ENCODE assay signal across 8 cellular contexts in the genomic region with DNA sequence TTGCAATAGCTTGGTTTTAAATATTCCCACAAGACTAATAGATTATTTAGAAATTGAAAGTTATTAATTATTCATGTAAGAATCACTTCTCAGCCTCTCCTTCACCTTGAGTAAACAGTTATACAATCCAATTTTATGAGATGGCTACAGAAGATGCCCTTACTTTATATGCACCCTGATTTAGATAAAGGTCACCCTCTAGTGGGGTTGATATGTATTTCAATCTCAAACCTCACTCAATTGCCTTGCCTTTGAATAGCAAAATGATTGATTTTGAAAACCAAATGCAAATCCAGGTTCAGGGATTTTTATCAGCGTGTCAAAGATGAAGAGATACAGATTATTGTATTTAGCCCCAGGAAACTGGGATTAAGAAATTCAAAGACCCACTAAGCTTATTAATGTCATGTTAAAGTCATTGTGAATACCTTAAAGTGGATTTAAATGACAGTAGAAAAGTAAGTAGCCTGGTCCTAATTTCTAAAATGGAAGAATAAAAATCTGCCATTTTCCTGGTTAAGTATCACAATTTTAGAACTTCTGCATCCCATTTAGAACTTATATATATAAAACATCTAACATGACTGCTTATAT.
A peak's percentile ranks its signal among the peaks of the same experiment; 100 is the strongest.
DNase-seq lines count a peak whose midpoint lies in the region; ATAC-seq and TF ChIP-seq lines count a peak whose summit lies in the region.

No MANE protein-coding gene starts in this region.

- TF ChIP-seq POLR2A in tibial nerve (IDR thresholded peaks at IDR 0.05) (no peak), ovary (IDR thresholded peaks at IDR 0.05) (no peak)

- TF ChIP-seq EP300 in tibial nerve (IDR thresholded peaks at IDR 0.05) (no peak), ovary (IDR thresholded peaks at IDR 0.05) (no peak)

- intact Hi-C loops in ovary (cut with DNase I) = no loop called here

- CTCF ChIA-PET in AG04449 (lab: Yijun Ruan, JAX) = interaction anchor here (0.7 to 9.8 kb wide), 30 partner anchors 9 to 834 kb away, joined by 3 to 122 read pairs (median 4); no protein-coding TSS in a partner anchor

- ATAC-seq in GM18498 (IDR thresholded peaks at IDR 0.05; ENCODE audit: unreplicated experiment) (peak; percentile 82), HG02798 (IDR thresholded peaks at IDR 0.05; ENCODE audit: poor library complexity, unreplicated experiment) (peak; percentile 81)

- WGBS in tibial nerve, 2 donors = 10 to 29% methylated on average over 1 of the region's 1 CpG
- WGBS in ovary, 3 donors = 10 to 15% (median 15%) methylated on average over 1 of the region's 1 CpG

- H3K27ac ChIP-seq in right atrium auricular region (no peak overlapping the region), tibial nerve (no peak overlapping the region), ovary (no peak overlapping the region)

- H3K9ac ChIP-seq in adipocyte (ENCODE audit: low read length) = no peak overlapping the region

- H3K27me3 ChIP-seq in adipocyte (replicated peaks; ENCODE audit: control insufficient read depth, insufficient read depth, low read length) (no peaks in the 10 kb centered on the region), right atrium auricular region (no peaks in the 10 kb centered on the region), tibial nerve (no peaks in the 10 kb centered on the region), ovary (no peaks in the 10 kb centered on the region)

- POLR2A ChIA-PET in AG04449 (lab: Yijun Ruan, JAX) = no interaction called here

- no peak for DNase-seq in AG04449 (ENCODE audit: low read depth, low spot score)
- peak; percentile 70 for DNase-seq in NCI-H146 (lab: John Stamatoyannopoulos, UW)
- peak; percentile 70 for DNase-seq in adipocyte (ENCODE audit: low read depth)
- no peak for DNase-seq in right atrium auricular region (ENCODE audit: low spot score)
- no peak for DNase-seq in tibial nerve (ENCODE audit: low spot score in 2 of 2)
- DNase-seq in ovary = no peak

- H3K9me3 ChIP-seq in adipocyte (ENCODE audit: control insufficient read depth, low read length) = no peaks in the 10 kb centered on the region
- no peaks in the 10 kb centered on the region for H3K9me3 ChIP-seq in right atrium auricular region
- H3K9me3 ChIP-seq in tibial nerve = no peaks in the 10 kb centered on the region
- no peaks in the 10 kb centered on the region for H3K9me3 ChIP-seq in ovary

- H3K36me3 ChIP-seq in adipocyte (ENCODE audit: control insufficient read depth, insufficient read depth, low read length, severe bottlenecking) (no peaks in the 10 kb centered on the region), right atrium auricular region (no peaks in the 10 kb centered on the region), tibial nerve (no peaks in the 10 kb centered on the region), ovary (no peaks in the 10 kb centered on the region)

- TF ChIP-seq CTCF in AG04449 (IDR thresholded peaks at IDR 0.05; ENCODE audit: insufficient read depth, low read length, missing control alignments) = peak; percentile 41
- peak; percentile 26 to 63 for TF ChIP-seq CTCF in right atrium auricular region (IDR thresholded peaks at IDR 0.05)
- peak in 4 of 5 experiments; percentile 27 to 63 (median 48) for TF ChIP-seq CTCF in tibial nerve (IDR thresholded peaks at IDR 0.05)
- TF ChIP-seq CTCF in ovary (IDR thresholded peaks at IDR 0.05) = peak in 1 of 3 donors; percentile 38

- no peak overlapping the region for H3K4me3 ChIP-seq in AG04449 (ENCODE audit: low read depth, low read length)
- H3K4me3 ChIP-seq in adipocyte (ENCODE audit: low read length) = no peak overlapping the region
- H3K4me3 ChIP-seq in right atrium auricular region = no peak overlapping the region
- H3K4me3 ChIP-seq in tibial nerve = no peak overlapping the region
- H3K4me3 ChIP-seq in ovary = no peak overlapping the region

- no peaks in the 10 kb centered on the region for H3K4me1 ChIP-seq in adipocyte (ENCODE audit: control insufficient read depth, insufficient read depth, low read length)
- H3K4me1 ChIP-seq in right atrium auricular region = no peaks in the 10 kb centered on the region
- no peaks in the 10 kb centered on the region for H3K4me1 ChIP-seq in tibial nerve
- no peaks in the 10 kb centered on the region for H3K4me1 ChIP-seq in ovary (ENCODE audit: insufficient read depth)

Comparison
In these comparisons a context has a peak if more than half of its experiments do, and no peak if none do; other contexts are left out.
1. DNase-seq: peak in NCI-H146 (single experiment) and adipocyte (single experiment); none in AG04449 (single experiment), right atrium auricular region (single experiment), tibial nerve (0 of 2) and ovary (0 of 5).